30 cellular contexts compared by ENCODE assay signal in the genomic region with DNA sequence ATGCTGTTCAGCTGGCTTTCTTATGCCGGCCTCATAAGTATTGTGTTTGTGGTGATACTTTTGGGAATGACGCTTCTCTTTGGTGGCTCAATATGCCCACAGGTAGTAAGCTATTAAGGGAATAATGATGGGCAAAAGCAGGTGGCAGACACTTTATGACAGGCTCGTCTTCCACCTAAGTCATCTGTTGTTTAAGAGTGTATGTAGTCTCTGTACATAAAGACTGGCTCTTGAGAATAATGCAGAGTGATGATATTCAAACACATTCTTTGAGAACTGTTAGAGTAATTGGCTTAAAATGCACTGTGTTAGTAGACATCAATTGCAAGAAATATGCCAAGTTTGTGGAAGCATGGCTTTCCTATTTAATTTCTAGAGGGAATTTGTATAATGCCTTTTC.
"Had no signal": no experiment of that assay in that cellular context is flagged by ENCODE, and none has a peak within 500 bp of the region (broad histone marks: within the 10 kb centered on the region; RNA-seq: fewer than 3 reads in every experiment).

No MANE protein-coding gene starts in this region.

- H3K9me3 ChIP-seq: MG63, SJCRH30 had no signal

- H3K27me3 ChIP-seq: MG63, SJCRH30 had no signal

- H3K4me3 ChIP-seq: MG63, PC-9, SJCRH30, SK-N-MC had no signal

- H3K27ac ChIP-seq: PC-9, SJCRH30, SK-N-MC, WERI-Rb-1 had no signal

- ATAC-seq: activated CD8-positive, alpha-beta memory T cell treated with anti-CD3 and anti-CD28 coated beads, Interleukin-2, amount 10 ng/mL, durations not matched to agents 7 days and 5 days; activated naive CD8-positive, alpha-beta T cell treated with anti-CD3 and anti-CD28 coated beads, Interleukin-2, amount 50 U/mL, for 24 hours had no signal

- H3K36me3 ChIP-seq: MG63, SJCRH30, WERI-Rb-1 had no signal

- DNase-seq: activated CD4-positive, alpha-beta memory T cell treated with anti-CD3 and anti-CD28 coated beads, Interleukin-2, amount 10 ng/mL, durations not matched to agents 7 days and 5 days; activated CD4-positive, alpha-beta T cell treated with anti-CD3 and anti-CD28 coated beads for 1 hour; activated CD4-positive, alpha-beta T cell treated with anti-CD3 and anti-CD28 coated beads for 48 hours; activated CD4-positive, CD25-positive, alpha-beta regulatory T cell; activated CD8-positive, alpha-beta memory T cell treated with anti-CD3 and anti-CD28 coated beads for 24 hours; activated CD8-positive, alpha-beta memory T cell treated with anti-CD3 and anti-CD28 coated beads, Interleukin-2, amount 10 ng/mL, durations not matched to agents 7 days and 5 days; activated CD8-positive, alpha-beta memory T cell treated with anti-CD3 and anti-CD28 coated beads, Interleukin-2, amount 50 U/mL, for 48 hours; activated effector memory CD4-positive, alpha-beta T cell treated with Interleukin-2 at 50 U/mL for 16 hours; activated naive CD4-positive, alpha-beta T cell treated with anti-CD3 and anti-CD28 coated beads, Interleukin-2, amount 10 ng/mL, durations not matched to agents 7 days and 5 days; activated naive CD8-positive, alpha-beta T cell treated with anti-CD3 and anti-CD28 coated beads, Interleukin-2, amount 50 U/mL, for 24 hours; activated T-cell treated with anti-CD3 and anti-CD28 coated beads, Interleukin-2, amount 50 U/mL, for 48 hours; anterior cingulate cortex; caudate nucleus; cerebellar nuclear complex; Kasumi-1; KG1; MG63; NCI-H1048; NCI-H1105 treated with DMSO at 0.1 percent for 48 hours; NCI-H1436; NCI-H2081 treated with DMSO at 0.1 percent for 48 hours; NCI-H345; NCI-H526; PC-9; Right ventricle myocardium superior; T1000; WERI-Rb-1 had no signal

- FAIRE-seq: bronchial epithelial cell had no signal
